ENCODE assay signal across 1 cellular context in genomic region chr2:97348265-97348664, GRCh38.
TF ChIP-seq lines count a peak whose summit lies in the region.

No MANE protein-coding gene starts in this region.

TF ChIP-seq in GM23338, 12 proteins besides CTCF, POLR2A, EP300 and RAD21 (continued from another document):
- TF ChIP-seq ZNF462 (CRISPR knock-in tag; IDR thresholded peaks at IDR 0.05) (no peak), ZNF114 (CRISPR knock-in tag; IDR thresholded peaks at IDR 0.05) (no peak), POLR2AphosphoS5 (IDR thresholded peaks at IDR 0.05; ENCODE audit: low read depth) (no peak)
